ENCODE assay signal across 1 cellular context in the genomic region with DNA sequence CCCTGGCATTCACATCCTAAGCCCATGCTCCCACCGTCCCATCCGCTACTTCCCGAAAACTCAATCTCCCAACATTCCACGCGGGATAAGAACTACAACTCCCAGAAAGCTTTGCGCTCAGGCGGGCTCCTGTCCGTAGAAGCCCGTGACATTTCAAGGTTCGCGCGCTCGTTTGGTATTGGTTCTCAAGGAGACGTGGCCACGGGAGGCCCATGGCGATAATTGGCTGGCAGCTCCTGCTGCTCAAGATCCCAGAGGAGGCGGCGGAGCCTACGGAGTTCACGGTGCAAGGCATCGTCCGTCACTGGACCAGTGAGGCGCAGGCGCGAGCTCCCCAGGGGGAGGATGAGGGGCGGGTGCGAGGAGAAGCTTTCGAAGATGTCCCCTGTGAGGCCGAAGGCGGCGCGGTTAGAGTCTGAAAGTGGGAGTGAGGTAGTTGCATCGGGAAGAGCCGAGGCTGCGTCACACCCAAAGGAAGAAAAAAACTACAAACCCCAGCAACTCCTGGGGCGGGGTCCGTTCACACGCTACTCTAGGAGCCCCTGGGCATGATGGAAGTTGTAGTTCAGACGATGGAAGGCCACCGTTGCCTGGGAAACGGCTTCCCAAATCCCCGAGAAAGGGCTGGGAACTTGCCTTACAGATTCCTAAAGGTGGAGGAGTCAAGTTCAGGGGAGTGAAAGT.
TF ChIP-seq lines count a peak whose summit lies in the region.

No MANE protein-coding gene starts in this region.

TF ChIP-seq in K562, 482 proteins besides CTCF, POLR2A, EP300 and RAD21 (continued from another document and continues in another):
- TF ChIP-seq, protein P1, sequence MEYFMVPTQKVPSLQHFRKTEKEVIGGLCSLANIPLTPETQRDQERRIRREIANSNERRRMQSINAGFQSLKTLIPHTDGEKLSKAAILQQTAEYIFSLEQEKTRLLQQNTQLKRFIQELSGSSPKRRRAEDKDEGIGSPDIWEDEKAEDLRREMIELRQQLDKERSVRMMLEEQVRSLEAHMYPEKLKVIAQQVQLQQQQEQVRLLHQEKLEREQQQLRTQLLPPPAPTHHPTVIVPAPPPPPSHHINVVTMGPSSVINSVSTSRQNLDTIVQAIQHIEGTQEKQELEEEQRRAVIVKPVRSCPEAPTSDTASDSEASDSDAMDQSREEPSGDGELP (CRISPR knock-in tag; IDR thresholded peaks at IDR 0.05; ENCODE audit: borderline replicate concordance): peak; percentile 67; the same call in 1 of the 2 replicates
- TF ChIP-seq SMC3 (conservative IDR thresholded peaks at IDR 0.05; ENCODE audit: insufficient read depth, low read depth, low read length): no peak
- 0 out of 2 replicates have a peak, but pooled peaks have one; percentile 40 for TF ChIP-seq FOSL1 (tag; conservative IDR thresholded peaks at IDR 0.05)
- TF ChIP-seq ZNF3 (CRISPR knock-in tag; IDR thresholded peaks at IDR 0.05): no peak
- no peak for TF ChIP-seq SMARCA4 (IDR thresholded peaks at IDR 0.05)
- peak; percentile 39; the same call in 1 of the 2 replicates for TF ChIP-seq JUND (IDR thresholded peaks at IDR 0.05; ENCODE audit: borderline replicate concordance, low read depth, low read length)
- peak; percentile 10; the same call in 1 of the 3 replicates for TF ChIP-seq JUND (tag; IDR thresholded peaks at IDR 0.05; ENCODE audit: borderline replicate concordance, low read depth, low read length)
- peak; percentile 37; the same call in 1 of the 2 replicates for TF ChIP-seq KLF13 (tag; IDR thresholded peaks at IDR 0.05; ENCODE audit: borderline replicate concordance, low read depth)
- peak; percentile 48 for TF ChIP-seq POLR2B (IDR thresholded peaks at IDR 0.05; ENCODE audit: low read depth, partially characterized antibody)
- TF ChIP-seq, protein P2, sequence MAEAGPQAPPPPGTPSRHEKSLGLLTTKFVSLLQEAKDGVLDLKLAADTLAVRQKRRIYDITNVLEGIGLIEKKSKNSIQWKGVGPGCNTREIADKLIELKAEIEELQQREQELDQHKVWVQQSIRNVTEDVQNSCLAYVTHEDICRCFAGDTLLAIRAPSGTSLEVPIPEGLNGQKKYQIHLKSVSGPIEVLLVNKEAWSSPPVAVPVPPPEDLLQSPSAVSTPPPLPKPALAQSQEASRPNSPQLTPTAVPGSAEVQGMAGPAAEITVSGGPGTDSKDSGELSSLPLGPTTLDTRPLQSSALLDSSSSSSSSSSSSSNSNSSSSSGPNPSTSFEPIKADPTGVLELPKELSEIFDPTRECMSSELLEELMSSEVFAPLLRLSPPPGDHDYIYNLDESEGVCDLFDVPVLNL (CRISPR knock-in tag; IDR thresholded peaks at IDR 0.05; ENCODE audit: low read depth): peak; percentile 100
- no peak for TF ChIP-seq ZNF79 (CRISPR knock-in tag; IDR thresholded peaks at IDR 0.05; ENCODE audit: low read depth)
- TF ChIP-seq, protein P3, sequence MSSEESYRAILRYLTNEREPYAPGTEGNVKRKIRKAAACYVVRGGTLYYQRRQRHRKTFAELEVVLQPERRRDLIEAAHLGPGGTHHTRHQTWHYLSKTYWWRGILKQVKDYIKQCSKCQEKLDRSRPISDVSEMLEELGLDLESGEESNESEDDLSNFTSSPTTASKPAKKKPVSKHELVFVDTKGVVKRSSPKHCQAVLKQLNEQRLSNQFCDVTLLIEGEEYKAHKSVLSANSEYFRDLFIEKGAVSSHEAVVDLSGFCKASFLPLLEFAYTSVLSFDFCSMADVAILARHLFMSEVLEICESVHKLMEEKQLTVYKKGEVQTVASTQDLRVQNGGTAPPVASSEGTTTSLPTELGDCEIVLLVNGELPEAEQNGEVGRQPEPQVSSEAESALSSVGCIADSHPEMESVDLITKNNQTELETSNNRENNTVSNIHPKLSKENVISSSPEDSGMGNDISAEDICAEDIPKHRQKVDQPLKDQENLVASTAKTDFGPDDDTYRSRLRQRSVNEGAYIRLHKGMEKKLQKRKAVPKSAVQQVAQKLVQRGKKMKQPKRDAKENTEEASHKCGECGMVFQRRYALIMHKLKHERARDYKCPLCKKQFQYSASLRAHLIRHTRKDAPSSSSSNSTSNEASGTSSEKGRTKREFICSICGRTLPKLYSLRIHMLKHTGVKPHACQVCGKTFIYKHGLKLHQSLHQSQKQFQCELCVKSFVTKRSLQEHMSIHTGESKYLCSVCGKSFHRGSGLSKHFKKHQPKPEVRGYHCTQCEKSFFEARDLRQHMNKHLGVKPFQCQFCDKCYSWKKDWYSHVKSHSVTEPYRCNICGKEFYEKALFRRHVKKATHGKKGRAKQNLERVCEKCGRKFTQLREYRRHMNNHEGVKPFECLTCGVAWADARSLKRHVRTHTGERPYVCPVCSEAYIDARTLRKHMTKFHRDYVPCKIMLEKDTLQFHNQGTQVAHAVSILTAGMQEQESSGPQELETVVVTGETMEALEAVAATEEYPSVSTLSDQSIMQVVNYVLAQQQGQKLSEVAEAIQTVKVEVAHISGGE (CRISPR knock-in tag; IDR thresholded peaks at IDR 0.05): peak in 1 of 3 experiments; percentile 79; a peak in 2 of 6 replicates
- peak; percentile 97 for TF ChIP-seq NFYB (IDR thresholded peaks at IDR 0.05; ENCODE audit: extremely low read depth, insufficient read length)
- TF ChIP-seq RBFOX2 (IDR thresholded peaks at IDR 0.05; ENCODE audit: low read depth, low read length): peak; percentile 86
- no peak for TF ChIP-seq ZFP36 (IDR thresholded peaks at IDR 0.05; ENCODE audit: low read depth, low read length, partially characterized antibody)
- TF ChIP-seq, protein P4, sequence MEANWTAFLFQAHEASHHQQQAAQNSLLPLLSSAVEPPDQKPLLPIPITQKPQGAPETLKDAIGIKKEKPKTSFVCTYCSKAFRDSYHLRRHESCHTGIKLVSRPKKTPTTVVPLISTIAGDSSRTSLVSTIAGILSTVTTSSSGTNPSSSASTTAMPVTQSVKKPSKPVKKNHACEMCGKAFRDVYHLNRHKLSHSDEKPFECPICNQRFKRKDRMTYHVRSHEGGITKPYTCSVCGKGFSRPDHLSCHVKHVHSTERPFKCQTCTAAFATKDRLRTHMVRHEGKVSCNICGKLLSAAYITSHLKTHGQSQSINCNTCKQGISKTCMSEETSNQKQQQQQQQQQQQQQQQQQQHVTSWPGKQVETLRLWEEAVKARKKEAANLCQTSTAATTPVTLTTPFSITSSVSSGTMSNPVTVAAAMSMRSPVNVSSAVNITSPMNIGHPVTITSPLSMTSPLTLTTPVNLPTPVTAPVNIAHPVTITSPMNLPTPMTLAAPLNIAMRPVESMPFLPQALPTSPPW (CRISPR knock-in tag; IDR thresholded peaks at IDR 0.05): peak; percentile 73
- TF ChIP-seq MCM2 (IDR thresholded peaks at IDR 0.05; ENCODE audit: low read depth): no peak
- TF ChIP-seq, protein P5, sequence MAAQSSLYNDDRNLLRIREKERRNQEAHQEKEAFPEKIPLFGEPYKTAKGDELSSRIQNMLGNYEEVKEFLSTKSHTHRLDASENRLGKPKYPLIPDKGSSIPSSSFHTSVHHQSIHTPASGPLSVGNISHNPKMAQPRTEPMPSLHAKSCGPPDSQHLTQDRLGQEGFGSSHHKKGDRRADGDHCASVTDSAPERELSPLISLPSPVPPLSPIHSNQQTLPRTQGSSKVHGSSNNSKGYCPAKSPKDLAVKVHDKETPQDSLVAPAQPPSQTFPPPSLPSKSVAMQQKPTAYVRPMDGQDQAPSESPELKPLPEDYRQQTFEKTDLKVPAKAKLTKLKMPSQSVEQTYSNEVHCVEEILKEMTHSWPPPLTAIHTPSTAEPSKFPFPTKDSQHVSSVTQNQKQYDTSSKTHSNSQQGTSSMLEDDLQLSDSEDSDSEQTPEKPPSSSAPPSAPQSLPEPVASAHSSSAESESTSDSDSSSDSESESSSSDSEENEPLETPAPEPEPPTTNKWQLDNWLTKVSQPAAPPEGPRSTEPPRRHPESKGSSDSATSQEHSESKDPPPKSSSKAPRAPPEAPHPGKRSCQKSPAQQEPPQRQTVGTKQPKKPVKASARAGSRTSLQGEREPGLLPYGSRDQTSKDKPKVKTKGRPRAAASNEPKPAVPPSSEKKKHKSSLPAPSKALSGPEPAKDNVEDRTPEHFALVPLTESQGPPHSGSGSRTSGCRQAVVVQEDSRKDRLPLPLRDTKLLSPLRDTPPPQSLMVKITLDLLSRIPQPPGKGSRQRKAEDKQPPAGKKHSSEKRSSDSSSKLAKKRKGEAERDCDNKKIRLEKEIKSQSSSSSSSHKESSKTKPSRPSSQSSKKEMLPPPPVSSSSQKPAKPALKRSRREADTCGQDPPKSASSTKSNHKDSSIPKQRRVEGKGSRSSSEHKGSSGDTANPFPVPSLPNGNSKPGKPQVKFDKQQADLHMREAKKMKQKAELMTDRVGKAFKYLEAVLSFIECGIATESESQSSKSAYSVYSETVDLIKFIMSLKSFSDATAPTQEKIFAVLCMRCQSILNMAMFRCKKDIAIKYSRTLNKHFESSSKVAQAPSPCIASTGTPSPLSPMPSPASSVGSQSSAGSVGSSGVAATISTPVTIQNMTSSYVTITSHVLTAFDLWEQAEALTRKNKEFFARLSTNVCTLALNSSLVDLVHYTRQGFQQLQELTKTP (IDR thresholded peaks at IDR 0.05; ENCODE audit: low read depth in 1 of 2, partially characterized antibody in 2 of 2): peak; percentile 69 to 100
- no peak for TF ChIP-seq SRSF7 (optimal IDR thresholded peaks at IDR 0.05; ENCODE audit: low read depth, low read length)
- TF ChIP-seq CAMTA2 (CRISPR knock-in tag; conservative IDR thresholded peaks at IDR 0.05): no peak
- no peak for TF ChIP-seq ZNF583 (CRISPR knock-in tag; IDR thresholded peaks at IDR 0.05)
- TF ChIP-seq POLR2H (tag; IDR thresholded peaks at IDR 0.05; ENCODE audit: low read depth): no peak
- TF ChIP-seq, protein P6, sequence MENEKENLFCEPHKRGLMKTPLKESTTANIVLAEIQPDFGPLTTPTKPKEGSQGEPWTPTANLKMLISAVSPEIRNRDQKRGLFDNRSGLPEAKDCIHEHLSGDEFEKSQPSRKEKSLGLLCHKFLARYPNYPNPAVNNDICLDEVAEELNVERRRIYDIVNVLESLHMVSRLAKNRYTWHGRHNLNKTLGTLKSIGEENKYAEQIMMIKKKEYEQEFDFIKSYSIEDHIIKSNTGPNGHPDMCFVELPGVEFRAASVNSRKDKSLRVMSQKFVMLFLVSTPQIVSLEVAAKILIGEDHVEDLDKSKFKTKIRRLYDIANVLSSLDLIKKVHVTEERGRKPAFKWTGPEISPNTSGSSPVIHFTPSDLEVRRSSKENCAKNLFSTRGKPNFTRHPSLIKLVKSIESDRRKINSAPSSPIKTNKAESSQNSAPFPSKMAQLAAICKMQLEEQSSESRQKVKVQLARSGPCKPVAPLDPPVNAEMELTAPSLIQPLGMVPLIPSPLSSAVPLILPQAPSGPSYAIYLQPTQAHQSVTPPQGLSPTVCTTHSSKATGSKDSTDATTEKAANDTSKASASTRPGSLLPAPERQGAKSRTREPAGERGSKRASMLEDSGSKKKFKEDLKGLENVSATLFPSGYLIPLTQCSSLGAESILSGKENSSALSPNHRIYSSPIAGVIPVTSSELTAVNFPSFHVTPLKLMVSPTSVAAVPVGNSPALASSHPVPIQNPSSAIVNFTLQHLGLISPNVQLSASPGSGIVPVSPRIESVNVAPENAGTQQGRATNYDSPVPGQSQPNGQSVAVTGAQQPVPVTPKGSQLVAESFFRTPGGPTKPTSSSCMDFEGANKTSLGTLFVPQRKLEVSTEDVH (IDR thresholded peaks at IDR 0.05; ENCODE audit: low read depth, partially characterized antibody): peak; percentile 50
- TF ChIP-seq, protein P7, sequence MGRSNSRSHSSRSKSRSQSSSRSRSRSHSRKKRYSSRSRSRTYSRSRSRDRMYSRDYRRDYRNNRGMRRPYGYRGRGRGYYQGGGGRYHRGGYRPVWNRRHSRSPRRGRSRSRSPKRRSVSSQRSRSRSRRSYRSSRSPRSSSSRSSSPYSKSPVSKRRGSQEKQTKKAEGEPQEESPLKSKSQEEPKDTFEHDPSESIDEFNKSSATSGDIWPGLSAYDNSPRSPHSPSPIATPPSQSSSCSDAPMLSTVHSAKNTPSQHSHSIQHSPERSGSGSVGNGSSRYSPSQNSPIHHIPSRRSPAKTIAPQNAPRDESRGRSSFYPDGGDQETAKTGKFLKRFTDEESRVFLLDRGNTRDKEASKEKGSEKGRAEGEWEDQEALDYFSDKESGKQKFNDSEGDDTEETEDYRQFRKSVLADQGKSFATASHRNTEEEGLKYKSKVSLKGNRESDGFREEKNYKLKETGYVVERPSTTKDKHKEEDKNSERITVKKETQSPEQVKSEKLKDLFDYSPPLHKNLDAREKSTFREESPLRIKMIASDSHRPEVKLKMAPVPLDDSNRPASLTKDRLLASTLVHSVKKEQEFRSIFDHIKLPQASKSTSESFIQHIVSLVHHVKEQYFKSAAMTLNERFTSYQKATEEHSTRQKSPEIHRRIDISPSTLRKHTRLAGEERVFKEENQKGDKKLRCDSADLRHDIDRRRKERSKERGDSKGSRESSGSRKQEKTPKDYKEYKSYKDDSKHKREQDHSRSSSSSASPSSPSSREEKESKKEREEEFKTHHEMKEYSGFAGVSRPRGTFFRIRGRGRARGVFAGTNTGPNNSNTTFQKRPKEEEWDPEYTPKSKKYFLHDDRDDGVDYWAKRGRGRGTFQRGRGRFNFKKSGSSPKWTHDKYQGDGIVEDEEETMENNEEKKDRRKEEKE (IDR thresholded peaks at IDR 0.05; ENCODE audit: borderline replicate concordance in 1 of 2, control insufficient read depth in 1 of 2, low read depth in 2 of 2, low read length in 1 of 2): 0 out of 4 replicates have a peak, but pooled peaks of 1 of the 2 experiments have one; percentile 40
- TF ChIP-seq CXXC5 (CRISPR knock-in tag; IDR thresholded peaks at IDR 0.05): peak; percentile 95
- TF ChIP-seq ETV1 (tag; conservative IDR thresholded peaks at IDR 0.05; ENCODE audit: low read depth): no peak
- TF ChIP-seq, protein P8, sequence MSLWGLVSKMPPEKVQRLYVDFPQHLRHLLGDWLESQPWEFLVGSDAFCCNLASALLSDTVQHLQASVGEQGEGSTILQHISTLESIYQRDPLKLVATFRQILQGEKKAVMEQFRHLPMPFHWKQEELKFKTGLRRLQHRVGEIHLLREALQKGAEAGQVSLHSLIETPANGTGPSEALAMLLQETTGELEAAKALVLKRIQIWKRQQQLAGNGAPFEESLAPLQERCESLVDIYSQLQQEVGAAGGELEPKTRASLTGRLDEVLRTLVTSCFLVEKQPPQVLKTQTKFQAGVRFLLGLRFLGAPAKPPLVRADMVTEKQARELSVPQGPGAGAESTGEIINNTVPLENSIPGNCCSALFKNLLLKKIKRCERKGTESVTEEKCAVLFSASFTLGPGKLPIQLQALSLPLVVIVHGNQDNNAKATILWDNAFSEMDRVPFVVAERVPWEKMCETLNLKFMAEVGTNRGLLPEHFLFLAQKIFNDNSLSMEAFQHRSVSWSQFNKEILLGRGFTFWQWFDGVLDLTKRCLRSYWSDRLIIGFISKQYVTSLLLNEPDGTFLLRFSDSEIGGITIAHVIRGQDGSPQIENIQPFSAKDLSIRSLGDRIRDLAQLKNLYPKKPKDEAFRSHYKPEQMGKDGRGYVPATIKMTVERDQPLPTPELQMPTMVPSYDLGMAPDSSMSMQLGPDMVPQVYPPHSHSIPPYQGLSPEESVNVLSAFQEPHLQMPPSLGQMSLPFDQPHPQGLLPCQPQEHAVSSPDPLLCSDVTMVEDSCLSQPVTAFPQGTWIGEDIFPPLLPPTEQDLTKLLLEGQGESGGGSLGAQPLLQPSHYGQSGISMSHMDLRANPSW (CRISPR knock-in tag; IDR thresholded peaks at IDR 0.05): no peak
- TF ChIP-seq, protein P9, sequence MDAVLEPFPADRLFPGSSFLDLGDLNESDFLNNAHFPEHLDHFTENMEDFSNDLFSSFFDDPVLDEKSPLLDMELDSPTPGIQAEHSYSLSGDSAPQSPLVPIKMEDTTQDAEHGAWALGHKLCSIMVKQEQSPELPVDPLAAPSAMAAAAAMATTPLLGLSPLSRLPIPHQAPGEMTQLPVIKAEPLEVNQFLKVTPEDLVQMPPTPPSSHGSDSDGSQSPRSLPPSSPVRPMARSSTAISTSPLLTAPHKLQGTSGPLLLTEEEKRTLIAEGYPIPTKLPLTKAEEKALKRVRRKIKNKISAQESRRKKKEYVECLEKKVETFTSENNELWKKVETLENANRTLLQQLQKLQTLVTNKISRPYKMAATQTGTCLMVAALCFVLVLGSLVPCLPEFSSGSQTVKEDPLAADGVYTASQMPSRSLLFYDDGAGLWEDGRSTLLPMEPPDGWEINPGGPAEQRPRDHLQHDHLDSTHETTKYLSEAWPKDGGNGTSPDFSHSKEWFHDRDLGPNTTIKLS (IDR thresholded peaks at IDR 0.05; ENCODE audit: borderline replicate concordance, low read depth): peak; percentile 90
- peak; percentile 91; the same call in 1 of the 2 replicates for TF ChIP-seq ZNF197 (CRISPR knock-in tag; IDR thresholded peaks at IDR 0.05; ENCODE audit: low read depth)
